29 cellular contexts compared by ENCODE assay signal in the genomic region with DNA sequence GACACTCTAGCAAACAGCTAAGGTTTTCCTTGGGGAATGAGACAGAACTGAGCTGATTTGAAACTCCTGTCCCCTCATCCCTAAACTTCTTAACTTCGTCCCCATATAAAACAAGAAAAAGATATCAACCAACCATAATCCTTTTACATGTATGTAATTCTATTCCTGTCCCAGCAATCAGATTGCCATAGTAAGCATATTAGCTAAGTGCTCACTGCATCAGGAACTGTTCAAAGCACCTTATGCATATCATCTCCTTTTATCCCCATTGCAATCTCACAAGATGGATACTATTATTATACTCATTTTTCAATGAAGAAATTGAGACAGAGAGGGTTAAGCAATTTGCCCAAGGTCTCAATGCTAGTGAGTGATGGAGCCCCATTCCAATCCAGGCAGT. TPM values are rescaled to one million over a fixed set of nuclear protein-coding genes. Genes with fewer than 3 reads are reported as not detected.
DNase-seq lines count a peak whose midpoint lies in the region; TF ChIP-seq lines count a peak whose summit lies in the region.
"Had no signal": no experiment of that assay in that cellular context is flagged by ENCODE, and none has a peak within 500 bp of the region (broad histone marks: within the 10 kb centered on the region; RNA-seq: fewer than 3 reads in every experiment).

No MANE protein-coding gene starts in this region.

- POLR2A ChIA-PET in PC-9 (lab: Charles Lee; ENCODE audit: unreplicated experiment) = no interaction called here

- H3K9me2 ChIP-seq in PC-9 (ENCODE audit: insufficient read depth) = no peaks in the 10 kb centered on the region

- H4K20me1 ChIP-seq in PC-9 (ENCODE audit: insufficient read depth) (no peaks in the 10 kb centered on the region; the same call in 1 of the 2 replicates), mammary epithelial cell (ENCODE audit: insufficient read depth, low read length) (no peaks in the 10 kb centered on the region)

- H3K4me3 Mint-ChIP-seq in activated CD4-positive, alpha-beta T cell treated with anti-CD3 and anti-CD28 coated beads, Interleukin-2, amount 10 ng/mL, durations not matched to agents 24 days and 14 days = no peak overlapping the region
- H3K4me3 Mint-ChIP-seq: activated B cell treated with CpG ODN at 0.5 μM for 24 hours; activated naive CD8-positive, alpha-beta T cell; IgD-negative memory B cell; stimulated activated memory B cell treated with anti-CD40 and anti-IgM and Interleukin-4, amounts not matched to agents 10 μg/mL and 1 μg/mL and 100 μg/mL, for 72 hours had no signal

- H3K27me3 ChIP-seq in PC-9 (ENCODE audit: insufficient read depth, low read depth) (no peaks in the 10 kb centered on the region), mammary epithelial cell (ENCODE audit: insufficient read depth, low read length) (no peaks in the 10 kb centered on the region)
- H3K27me3 ChIP-seq: ascending aorta, BLaER1, foreskin keratinocyte, hepatocyte, neutrophil had no signal

- H3F3A ChIP-seq in PC-9 (ENCODE audit: insufficient read depth, low read depth) = peaks cover 31% of the 10 kb centered on the region

- H3K27me3 Mint-ChIP-seq in activated CD4-positive, alpha-beta T cell treated with anti-CD3 and anti-CD28 coated beads, Interleukin-2, amount 10 ng/mL, durations not matched to agents 24 days and 14 days = no peaks in the 10 kb centered on the region
- H3K27me3 Mint-ChIP-seq: activated B cell treated with CpG ODN at 0.5 μM for 24 hours; activated naive CD8-positive, alpha-beta T cell; IgD-negative memory B cell; stimulated activated memory B cell treated with anti-CD40 and anti-IgM and Interleukin-4, amounts not matched to agents 10 μg/mL and 1 μg/mL and 100 μg/mL, for 72 hours had no signal

- intact Hi-C loops in activated CD4-positive, alpha-beta T cell treated with anti-CD3 and anti-CD28 coated beads, Interleukin-2, amount 10 ng/mL, durations not matched to agents 24 days and 14 days (cut with micrococcal nuclease) = no loop called here
- intact Hi-C loops in PC-9 (cut with micrococcal nuclease; ENCODE audit: unreplicated experiment) (loop anchor here (5.0 kb wide), 1 partner anchor 77 kb away; no protein-coding TSS in a partner anchor), mammary epithelial cell (cut with micrococcal nuclease) (loop anchor here (1.0 kb wide), 1 partner anchor 28 kb away; the partner anchor contains the start of gene C1QL1)

- H3K36me3 ChIP-seq in PC-9 (ENCODE audit: low read depth) (peaks cover 12% of the 10 kb centered on the region), mammary epithelial cell (ENCODE audit: insufficient read depth, low read length) (peaks cover 16% of the 10 kb centered on the region)
- H3K36me3 ChIP-seq: ascending aorta had no signal

- CTCF ChIA-PET in PC-9 (lab: Charles Lee) (no interaction called here), mammary epithelial cell (lab: Charles Lee; ENCODE audit: low non-redundant PET) (interaction anchor here (0.5 kb wide), 1 partner anchor 160 kb away, joined by 5 read pairs; no protein-coding TSS in a partner anchor)

- H3K4me1 ChIP-seq in PC-9 (replicated peaks; ENCODE audit: insufficient read depth) (peaks cover 43% of the 10 kb centered on the region), mammary epithelial cell (ENCODE audit: insufficient read depth, low read length) (peaks cover 31% of the 10 kb centered on the region)
- H3K4me1 ChIP-seq: ascending aorta had no signal

- H3K9ac ChIP-seq in mammary epithelial cell (ENCODE audit: insufficient read depth, low read length) = no peak overlapping the region
- H3K9ac ChIP-seq: BLaER1 had no signal

- peaks cover 90% of the 10 kb centered on the region for H3K79me2 ChIP-seq in PC-9 (ENCODE audit: low read depth)
- H3K79me2 ChIP-seq in mammary epithelial cell (ENCODE audit: insufficient read depth, low read length) = peaks cover 95% of the 10 kb centered on the region

- BruUV-seq in PC-9 (replicated peaks; lab: Mats Ljungman, UMichigan) = no TSS peak
- BruUV-seq in mammary epithelial cell (replicated peaks; lab: Mats Ljungman, UMichigan) = no TSS peak

- H3K4me3 ChIP-seq in PC-9 (no peak overlapping the region), mammary epithelial cell (replicated peaks in 1 of 3; ENCODE audit: insufficient read depth in 1 of 3, low read depth in 2 of 3, low read length in 3 of 3) (no peak overlapping the region), retinal pigment epithelial cell (ENCODE audit: low read length) (peak overlapping the region; percentile 7)
- H3K4me3 ChIP-seq: ascending aorta, BLaER1, hepatocyte had no signal

- H3K9me3 ChIP-seq in PC-9 (ENCODE audit: insufficient read depth, low read depth) (no peaks in the 10 kb centered on the region), mammary epithelial cell (replicated peaks; ENCODE audit: insufficient read depth, low read length) (no peaks in the 10 kb centered on the region)
- H3K9me3 ChIP-seq: ascending aorta, BLaER1, neutrophil had no signal

- 25% methylated on average over 1 of the region's 1 CpG for WGBS in mammary epithelial cell (ENCODE audit: low coverage, missing lambda C conversion rate)

- no peak for TF ChIP-seq CTCF in PC-9 (conservative IDR thresholded peaks at IDR 0.05)
- no peak for TF ChIP-seq CTCF in mammary epithelial cell (conservative IDR thresholded peaks at IDR 0.05 in 1 of 2, IDR thresholded peaks at IDR 0.05 in 1 of 2; ENCODE audit: extremely low read depth in 1 of 2, insufficient read depth in 1 of 2, low read depth in 1 of 2, low read length in 2 of 2)
- TF ChIP-seq CTCF in retinal pigment epithelial cell (conservative IDR thresholded peaks at IDR 0.05; ENCODE audit: low read depth, low read length) = no peak

- peaks cover 40% of the 10 kb centered on the region for H3K4me1 Mint-ChIP-seq in activated CD4-positive, alpha-beta T cell treated with anti-CD3 and anti-CD28 coated beads, Interleukin-2, amount 10 ng/mL, durations not matched to agents 24 days and 14 days
- H3K4me1 Mint-ChIP-seq: activated B cell treated with CpG ODN at 0.5 μM for 24 hours; IgD-negative memory B cell; stimulated activated memory B cell treated with anti-CD40 and anti-IgM and Interleukin-4, amounts not matched to agents 10 μg/mL and 1 μg/mL and 100 μg/mL, for 72 hours had no signal

- H3K4me2 ChIP-seq in PC-9 = peak overlapping the region; percentile 59
- peak overlapping the region; percentile 73 for H3K4me2 ChIP-seq in mammary epithelial cell (ENCODE audit: insufficient read depth, low read depth, low read length)
- H3K4me2 ChIP-seq: BLaER1, hepatocyte had no signal

- dilution Hi-C loops in mammary epithelial cell (cut with HindIII; ENCODE audit: low sequenced_read_pairs) = no loop called here

- in situ Hi-C loops in mammary epithelial cell (cut with MboI; ENCODE audit: low sequenced_read_pairs in 2 of 2) = no loop called here

- no peak overlapping the region for H2AFZ ChIP-seq in PC-9
- no peak overlapping the region for H2AFZ ChIP-seq in mammary epithelial cell (ENCODE audit: low read depth, low read length)
- H2AFZ ChIP-seq: hepatocyte had no signal

- H3K36me3 Mint-ChIP-seq in activated CD4-positive, alpha-beta T cell treated with anti-CD3 and anti-CD28 coated beads, Interleukin-2, amount 10 ng/mL, durations not matched to agents 24 days and 14 days (ENCODE audit: low read depth) = peaks cover 35% of the 10 kb centered on the region
- H3K36me3 Mint-ChIP-seq: activated naive CD8-positive, alpha-beta T cell; IgD-negative memory B cell; stimulated activated memory B cell treated with anti-CD40 and anti-IgM and Interleukin-4, amounts not matched to agents 10 μg/mL and 1 μg/mL and 100 μg/mL, for 72 hours had no signal

- no peak for DNase-seq in activated CD4-positive, alpha-beta T cell treated with anti-CD3 and anti-CD28 coated beads, Interleukin-2, amount 10 ng/mL, durations not matched to agents 24 days and 14 days
- no peak for DNase-seq in activated CD4-positive, alpha-beta T cell treated with anti-CD3 and anti-CD28 coated beads, Interleukin-2, amount 50 U/mL, for 1 hour
- DNase-seq in PC-9 = no peak
- no peak for DNase-seq in mammary epithelial cell
- DNase-seq in retinal pigment epithelial cell (ENCODE audit: low read depth) = no peak
- DNase-seq in globus pallidus (ENCODE audit: low spot score) = no peak
- DNase-seq in NCI-H2029 (lab: John Stamatoyannopoulos, UW) = no peak
- DNase-seq in NOMO-1 (lab: John Stamatoyannopoulos, UW; ENCODE audit: unreplicated experiment in 2 of 2) = no peak
- DNase-seq: activated B cell treated with CpG ODN at 0.5 μM for 24 hours; activated CD4-positive, alpha-beta T cell treated with anti-CD3 and anti-CD28 coated beads, Interleukin-2, amount 50 U/mL, for 48 hours; activated CD8-positive, alpha-beta memory T cell treated with anti-CD3 and anti-CD28 coated beads, Interleukin-2, amount 50 U/mL, for 4 hours; mesenchymal stem cell; MM.1S; NCI-H1417 treated with DMSO at 0.1 percent for 48 hours; NCI-H510A; NK-92 treated with Interleukin-12 subunit alpha and Interleukin-12 subunit beta, amount 100 ng/mL, for 24 hours; stimulated activated CD4-positive, alpha-beta T cell treated with anti-CD3 and anti-CD28 coated beads, Interleukin-4, amount 100 ng/mL, for 1 hour; T1000 had no signal

- peak overlapping the region; percentile 20 for H3K27ac Mint-ChIP-seq in activated CD4-positive, alpha-beta T cell treated with anti-CD3 and anti-CD28 coated beads, Interleukin-2, amount 10 ng/mL, durations not matched to agents 24 days and 14 days
- H3K27ac Mint-ChIP-seq: activated B cell treated with CpG ODN at 0.5 μM for 24 hours; activated naive CD8-positive, alpha-beta T cell; IgD-negative memory B cell; stimulated activated memory B cell treated with anti-CD40 and anti-IgM and Interleukin-4, amounts not matched to agents 10 μg/mL and 1 μg/mL and 100 μg/mL, for 72 hours had no signal

- no peaks in the 10 kb centered on the region for H3K9me3 Mint-ChIP-seq in activated CD4-positive, alpha-beta T cell treated with anti-CD3 and anti-CD28 coated beads, Interleukin-2, amount 10 ng/mL, durations not matched to agents 24 days and 14 days
- H3K9me3 Mint-ChIP-seq: activated B cell treated with CpG ODN at 0.5 μM for 24 hours had no signal

- H3K27ac ChIP-seq in PC-9 (peak overlapping the region; percentile 62), mammary epithelial cell (ENCODE audit: insufficient read depth, low read depth, low read length) (peak overlapping the region; percentile 67)
- H3K27ac ChIP-seq: ascending aorta, BLaER1, foreskin keratinocyte, hepatocyte, neutrophil had no signal

RNA-seq across cellular contexts. Expression of gene KIF18B, which starts 6.8 kb away (rescaled TPM):
- total RNA-seq in activated CD4-positive, alpha-beta T cell treated with anti-CD3 and anti-CD28 coated beads, Interleukin-2, amount 10 ng/mL, durations not matched to agents 24 days and 14 days = 42.1 and 42.7 TPM in 2 replicates
- total RNA-seq in PC-9 (2021) (48.2 and 58.5 TPM in 2 replicates), mammary epithelial cell (10 to 100 TPM in 1 of 2 donors, under 1 TPM in 1; under 0.01 to 25.2 TPM)
- 20.9 TPM for polyA plus RNA-seq in mammary epithelial cell
- polyA minus RNA-seq in mammary epithelial cell = 28.8 TPM
- total RNA-seq: ascending aorta had no signal
- polyA plus RNA-seq: IgD-negative memory B cell had no signal

RNA-seq across cellular contexts. Expression of gene GFAP, which starts 25.5 kb away (rescaled TPM):
- total RNA-seq in activated CD4-positive, alpha-beta T cell treated with anti-CD3 and anti-CD28 coated beads, Interleukin-2, amount 10 ng/mL, durations not matched to agents 24 days and 14 days = not detected in 2 replicates
- total RNA-seq in PC-9 (2021) (not detected in 2 replicates), mammary epithelial cell (under 1 TPM in 1 of 2 donors, not detected in 1; 0.83 TPM)
- not detected for polyA plus RNA-seq in mammary epithelial cell
- polyA minus RNA-seq in mammary epithelial cell = not detected
- total RNA-seq: A673, activated B cell treated with CpG ODN at 0.5 μM for 24 hours, RPMI7951 had no signal
- polyA plus RNA-seq: hepatocyte had no signal

RNA-seq across cellular contexts. Expression of gene C1QL1, which starts 27.3 kb away (rescaled TPM):
- 0.21 and 0.42 TPM in 2 replicates for total RNA-seq in activated CD4-positive, alpha-beta T cell treated with anti-CD3 and anti-CD28 coated beads, Interleukin-2, amount 10 ng/mL, durations not matched to agents 24 days and 14 days
- total RNA-seq in PC-9 (2021) (0.93 and 1.3 TPM in 2 replicates), mammary epithelial cell (under 1 TPM in 1 of 2 donors, not detected in 1; 0.54 TPM)
- 1.9 TPM for polyA plus RNA-seq in mammary epithelial cell
- polyA minus RNA-seq in mammary epithelial cell = not detected
- total RNA-seq: activated B cell treated with CpG ODN at 0.5 μM for 24 hours, ascending aorta, epithelial cell of proximal tubule had no signal
- polyA plus RNA-seq: IgD-negative memory B cell had no signal

RNA-seq across cellular contexts. Expression of gene EFTUD2, which starts 41.5 kb away (rescaled TPM):
- total RNA-seq in activated CD4-positive, alpha-beta T cell treated with anti-CD3 and anti-CD28 coated beads, Interleukin-2, amount 10 ng/mL, durations not matched to agents 24 days and 14 days = 244 and 262 TPM in 2 replicates
- 111 and 126 TPM in 2 replicates for total RNA-seq in PC-9 (2021)
- 100 to 1,000 TPM in 1 of 2 donors, 10 to 100 TPM in 1; 85.4 to 106 TPM for total RNA-seq in mammary epithelial cell
- polyA plus RNA-seq in mammary epithelial cell = 105 TPM
- 485 TPM for polyA minus RNA-seq in mammary epithelial cell
